Comparison of ENCODE assay signal across 21 cellular contexts in the genomic region with DNA sequence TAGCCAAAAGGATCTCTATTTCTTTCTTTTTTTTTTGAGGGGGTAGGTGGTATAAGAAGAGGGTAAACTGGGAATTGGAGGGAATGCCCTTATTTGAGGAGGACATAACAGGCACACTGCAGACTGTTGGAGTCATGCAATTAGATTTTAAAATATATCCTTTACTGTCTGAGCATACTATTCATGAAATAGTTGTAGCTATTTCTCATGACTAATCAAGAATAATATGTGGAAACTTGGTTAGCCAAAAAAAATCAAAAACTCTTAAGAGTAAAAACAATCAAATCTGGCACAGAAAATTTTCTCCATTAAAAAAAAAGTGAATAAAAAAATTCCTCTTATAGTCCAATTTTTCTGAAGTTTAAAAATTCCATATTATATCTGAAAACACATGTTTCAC.
DNase-seq lines count a peak whose midpoint lies in the region; ATAC-seq, FAIRE-seq and TF ChIP-seq lines count a peak whose summit lies in the region.
"Had no signal": no experiment of that assay in that cellular context is flagged by ENCODE, and none has a peak within 500 bp of the region (broad histone marks: within the 10 kb centered on the region; RNA-seq: fewer than 3 reads in every experiment).

No MANE protein-coding gene starts in this region.

- H3K27me3 Mint-ChIP-seq in HFFc6 (ENCODE audit: insufficient read depth): no peaks in the 10 kb centered on the region
- H3K27me3 Mint-ChIP-seq: CD4-positive, CD25-positive, alpha-beta regulatory T cell had no signal

- no peak for TF ChIP-seq CTCF in HFFc6 (IDR thresholded peaks at IDR 0.05)

- H3K4me1 Mint-ChIP-seq in HFFc6 (ENCODE audit: low read depth): peaks cover 8% of the 10 kb centered on the region
- H3K4me1 Mint-ChIP-seq: GM23338 had no signal

- peak; percentile 5 for FAIRE-seq in islet of Langerhans (lab: Jason Lieb, UNC)

- no peaks in the 10 kb centered on the region for H3K9me3 Mint-ChIP-seq in HFFc6

- peaks cover 16% of the 10 kb centered on the region for H3K36me3 Mint-ChIP-seq in HFFc6 (ENCODE audit: low read depth)

- no peak for ATAC-seq in left lobe of liver
- ATAC-seq: GM23338 had no signal

- H3K4me3 Mint-ChIP-seq in HFFc6: no peak overlapping the region
- H3K4me3 Mint-ChIP-seq: CD4-positive, CD25-positive, alpha-beta regulatory T cell; GM23338 had no signal

- DNase-seq in AG08395 (ENCODE audit: low spot score) (peak; percentile 3), HFFc6 (no peak), dermis blood vessel endothelial cell (peak; percentile 43), left lobe of liver (ENCODE audit: low spot score) (no peak), NCI-H446 (lab: John Stamatoyannopoulos, UW) (no peak), superior temporal gyrus (ENCODE audit: extremely low spot score) (no peak), AG08396 (ENCODE audit: low spot score) (no peak)
- DNase-seq: 8988T; Calu3; CD4-positive, CD25-positive, alpha-beta regulatory T cell; DMS79; GDM1; KBM-7; NCI-H1092 treated with DMSO at 0.1 percent for 48 hours; NCI-H1694 treated with DMSO at 0.1 percent for 48 hours; NCI-H510A treated with DMSO at 0.1 percent for 48 hours; Peyer's patch; Right ventricle myocardium superior; SK-N-SH had no signal

- peak overlapping the region; percentile 9 for H3K27ac Mint-ChIP-seq in HFFc6
- H3K27ac Mint-ChIP-seq: CD4-positive, CD25-positive, alpha-beta regulatory T cell; GM23338 had no signal

Comparison
In these comparisons a context has a peak if more than half of its experiments do, and no peak if none do; other contexts are left out.
1. DNase-seq: peak in AG08395 (single experiment) and dermis blood vessel endothelial cell (single experiment); none in HFFc6 (single experiment), left lobe of liver (single experiment), NCI-H446 (0 of 2), superior temporal gyrus (single experiment) and AG08396 (single experiment).